In genomic region chr11:19519344-19519743, GRCh38 we compare ENCODE assay signal across 1 cellular context.
TF ChIP-seq lines count a peak whose summit lies in the region.

No MANE protein-coding gene starts in this region.

TF ChIP-seq in GM23338, 12 proteins besides CTCF, POLR2A, EP300 and RAD21 (continued from another document):
- TF ChIP-seq EZH2phosphoT487 (IDR thresholded peaks at IDR 0.05; ENCODE audit: unreplicated experiment) (no peak), EZH2 (IDR thresholded peaks at IDR 0.05; ENCODE audit: low read depth, unreplicated experiment) (no peak), ETS1 (IDR thresholded peaks at IDR 0.05) (no peak), ZNF114 (CRISPR knock-in tag; IDR thresholded peaks at IDR 0.05) (no peak), NANOG (IDR thresholded peaks at IDR 0.05; ENCODE audit: borderline replicate concordance) (no peak), CREB1 (CRISPR knock-in tag; IDR thresholded peaks at IDR 0.05; ENCODE audit: low read depth) (no peak), ZNF331 (CRISPR knock-in tag; IDR thresholded peaks at IDR 0.05; ENCODE audit: low read depth) (no peak)
TF ChIP-seq in GM23338: peak in this region for 0.
